Comparison of ENCODE assay signal across 8 cellular contexts in the genomic region with DNA sequence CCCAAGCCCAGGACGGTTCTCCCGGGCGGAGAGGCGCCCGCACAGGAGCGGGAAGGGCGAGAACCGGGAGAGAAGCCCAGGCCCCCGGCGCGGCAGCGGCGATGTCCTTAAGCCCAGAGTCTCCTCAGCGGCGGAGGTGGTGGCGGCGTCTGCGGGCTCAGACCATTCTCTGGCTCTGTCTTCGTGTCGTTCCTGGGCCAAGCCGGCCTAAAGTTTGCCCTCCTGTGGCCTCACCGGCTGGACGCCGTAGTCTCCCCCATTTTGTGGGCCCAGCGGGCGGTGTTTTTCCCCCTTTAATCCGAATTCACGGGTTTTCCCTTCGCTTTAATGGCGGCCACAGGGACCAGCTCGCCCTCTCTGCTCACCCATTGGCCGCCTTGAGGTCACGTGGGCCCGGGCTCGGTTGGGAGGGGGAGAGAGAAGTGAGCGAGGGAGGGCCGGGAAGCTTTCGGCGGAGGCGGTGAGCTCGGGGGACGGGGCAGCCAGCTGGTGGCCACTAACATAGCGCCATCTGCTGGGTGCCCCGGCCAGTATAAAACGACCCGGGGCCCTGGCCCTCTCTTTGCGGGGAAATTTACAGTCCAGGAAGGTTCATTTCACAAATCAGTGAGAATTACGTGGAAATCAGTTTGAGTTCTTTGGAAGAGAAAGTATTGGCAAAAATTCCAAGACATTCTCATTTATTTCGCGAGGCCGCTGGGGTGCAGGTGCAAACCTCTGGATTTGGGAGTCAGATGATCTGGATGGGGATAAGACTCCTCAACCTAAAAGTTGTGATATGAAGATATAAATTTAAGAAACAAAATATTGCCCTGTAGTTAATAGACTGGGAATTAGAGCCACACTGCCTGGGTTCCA. TPM values are rescaled to one million over a fixed set of nuclear protein-coding genes. Genes with fewer than 3 reads are reported as not detected.
A peak's percentile ranks its signal among the peaks of the same experiment; 100 is the strongest.
DNase-seq lines count a peak whose midpoint lies in the region; ATAC-seq, FAIRE-seq and TF ChIP-seq lines count a peak whose summit lies in the region.

No MANE protein-coding gene starts in this region.

- H3K4me2 ChIP-seq in trophoblast cell (ENCODE audit: low read length): peak overlapping the region; percentile 54

- peak; percentile 81 for ATAC-seq in HG02840 (IDR thresholded peaks at IDR 0.05; ENCODE audit: low FRiP score, unreplicated experiment)

- H3K23ac ChIP-seq in trophoblast cell (ENCODE audit: low read length): no peak overlapping the region

- TF ChIP-seq CTCF in transverse colon (IDR thresholded peaks at IDR 0.05): peak; percentile 84 to 96 (median 92)

- intact Hi-C loops in cardiac septum (cut with DNase I) (loop anchor here (2.0 to 5.0 kb wide), 2 partner anchors 139 to 649 kb away; a partner anchor contains a TSS), transverse colon (cut with DNase I; ENCODE audit: low total_unique reads) (loop anchor here (2.0 kb wide), 1 partner anchor 137 kb away; no protein-coding TSS in a partner anchor)

- H3K9me3 ChIP-seq in trophoblast cell (ENCODE audit: insufficient read depth, low read depth, low read length) (no peaks in the 10 kb centered on the region), transverse colon (no peaks in the 10 kb centered on the region)

- in situ Hi-C loops in transverse colon (cut with MboI; ENCODE audit: low pct_ligation_motif_present in 1 of 4, low pct_unique_long_range_greater_than_20kb in 1 of 4, low sequenced_read_pairs in 3 of 4): loop anchor here in 1 of 4 donors (10.0 kb wide), 2 partner anchors 131 to 201 kb away; a partner anchor contains a TSS

- H2BK12ac ChIP-seq in trophoblast cell (ENCODE audit: low read length): peak overlapping the region; percentile 22

- FAIRE-seq in GM12891 (lab: Jason Lieb, UNC): peak; percentile 96

- peak overlapping the region; percentile 96 for H3K9ac ChIP-seq in trophoblast cell (ENCODE audit: low read length)

- peak overlapping the region; percentile 99 for H4K8ac ChIP-seq in trophoblast cell (ENCODE audit: low read depth, low read length)

- TF ChIP-seq POLR2A in GM12891 (IDR thresholded peaks at IDR 0.05; ENCODE audit: low read depth, low read length): peak; percentile 89
- peak; percentile 82 for TF ChIP-seq POLR2A in transverse colon (IDR thresholded peaks at IDR 0.05)

- peak overlapping the region; percentile 95 for H4K12ac ChIP-seq in trophoblast cell (ENCODE audit: low read depth, low read length)

- H3K79me2 ChIP-seq in trophoblast cell (ENCODE audit: control insufficient read depth, insufficient read depth, low read length, poor library complexity): peaks cover 15% of the 10 kb centered on the region

- H3K27me3 ChIP-seq in trophoblast cell (ENCODE audit: insufficient read depth, low read length) (no peaks in the 10 kb centered on the region), transverse colon (no peaks in the 10 kb centered on the region)

- peak overlapping the region; percentile 99 for H2AFZ ChIP-seq in trophoblast cell (ENCODE audit: insufficient read depth, low read length, poor library complexity)

- WGBS in adipose tissue, 3 donors: 1 to 2% (median 2%) methylated on average over 51 of the region's 51 CpGs
- no CpG with 5 or more reads among the region's 51 CpGs for WGBS in trophoblast cell (ENCODE audit: extremely low coverage, insufficient coverage, insufficient read length)
- WGBS in transverse colon (ENCODE audit: low coverage in 1 of 2), 2 donors: 0 to 3% methylated on average over 2 to 51 of the region's 51 CpGs

- H2BK5ac ChIP-seq in trophoblast cell (ENCODE audit: low read depth, low read length, poor library complexity): peak overlapping the region; percentile 99

- H3K4me1 ChIP-seq in trophoblast cell (ENCODE audit: control insufficient read depth in 1 of 2, insufficient read depth in 2 of 2, low read length in 2 of 2) (no peaks in the 10 kb centered on the region), transverse colon (peaks cover 3 to 32% (median 25%) of the 10 kb centered on the region in 4 donors)

- H3K27ac ChIP-seq in adipose tissue (ENCODE audit: low read depth, low read length) (peak overlapping the region; percentile 98), trophoblast cell (ENCODE audit: low read depth, low read length) (peak overlapping the region; percentile 96), transverse colon (peak overlapping the region; percentile 99 to 100 (median 100))

- peak overlapping the region; percentile 99 for H3K14ac ChIP-seq in trophoblast cell (ENCODE audit: low read length)

- H3K36me3 ChIP-seq in trophoblast cell (ENCODE audit: control insufficient read depth in 1 of 2, insufficient read depth in 2 of 2, low read length in 2 of 2): peaks cover under 1 to 2% of the 10 kb centered on the region in 2 experiments
- H3K36me3 ChIP-seq in transverse colon: peaks cover 0 to 4% (median 0%) of the 10 kb centered on the region in 4 donors

- peak overlapping the region; percentile 88 for H2BK120ac ChIP-seq in trophoblast cell (ENCODE audit: insufficient read depth, low read length, poor library complexity)

- peak overlapping the region; percentile 64 for H2AK5ac ChIP-seq in trophoblast cell (ENCODE audit: low read length)

- DNase-seq in GM12891 (ENCODE audit: insufficient read length, low spot score) (peak; percentile 93), NCI-H1436 (lab: John Stamatoyannopoulos, UW) (peak; percentile 99), SW480 (ENCODE audit: low spot score) (peak; percentile 97), cardiac septum (ENCODE audit: low spot score) (peak; percentile 100), trophoblast cell (peak; percentile 98 to 99), transverse colon (peak; percentile 99)

- peak overlapping the region; percentile 92 for H4K91ac ChIP-seq in trophoblast cell (ENCODE audit: low read depth, low read length)

- peak overlapping the region; percentile 96 for H3K4ac ChIP-seq in trophoblast cell (ENCODE audit: low read depth, low read length)

- H3K79me1 ChIP-seq in trophoblast cell (ENCODE audit: low read length): peaks cover 11% of the 10 kb centered on the region

- peak overlapping the region; percentile 99 for H3K18ac ChIP-seq in trophoblast cell (ENCODE audit: low read length)

- H3K4me3 ChIP-seq in trophoblast cell (ENCODE audit: low read depth, low read length) (peak overlapping the region; percentile 95), transverse colon (peak overlapping the region; percentile 95 to 99 (median 99))

- TF ChIP-seq EP300 in transverse colon (IDR thresholded peaks at IDR 0.05; ENCODE audit: low read depth): no peak

TF ChIP-seq in GM12891, 5 proteins besides CTCF, POLR2A, EP300 and RAD21:
- TF ChIP-seq SPI1 (IDR thresholded peaks at IDR 0.05; ENCODE audit: low read depth, low read length) (no peak), POLR2AphosphoS5 (IDR thresholded peaks at IDR 0.05; ENCODE audit: low read depth, low read length) (peak; percentile 88), POU2F2 (IDR thresholded peaks at IDR 0.05; ENCODE audit: low read depth, low read length) (peak; percentile 6; the same call in 1 of the 2 replicates), PAX5 (IDR thresholded peaks at IDR 0.05; ENCODE audit: insufficient read depth, low read length, severe bottlenecking) (peak; percentile 54), TAF1 (IDR thresholded peaks at IDR 0.05; ENCODE audit: low read depth, low read length) (no peak; the same call in 1 of the 2 replicates)

RNA-seq across cellular contexts. Expression of a gene that starts 0.8 kb away (rescaled TPM):
- 11.1 TPM for polyA plus RNA-seq in GM12891 (2012; ENCODE audit: low read depth, missing spikeins)
- 10 to 100 TPM in 1 of 3 donors, 1 to 10 TPM in 2; 4.7 to 11.9 (median 8.3) TPM for polyA plus RNA-seq in adipose tissue
- total RNA-seq in cardiac septum (47.4 TPM), transverse colon (100 to 1,000 TPM in 3 of 4 donors, 10 to 100 TPM in 1; 75.0 to 131 (median 105) TPM)
- 93.8 and 101 TPM in 2 replicates for polyA plus RNA-seq in trophoblast cell (2013)

Comparison
In these comparisons a context has a peak if more than half of its experiments do, and no peak if none do; other contexts are left out.
1. Peak in every context shown above with its lines: DNase-seq, ATAC-seq, H3K4me3 ChIP-seq and H3K27ac ChIP-seq.